Comparison of ENCODE assay signal across 21 cellular contexts in genomic region chr6:64984947-64985346, GRCh38.
DNase-seq lines count a peak whose midpoint lies in the region; ATAC-seq and TF ChIP-seq lines count a peak whose summit lies in the region.
"Had no signal": no experiment of that assay in that cellular context is flagged by ENCODE, and none has a peak within 500 bp of the region (broad histone marks: within the 10 kb centered on the region; RNA-seq: fewer than 3 reads in every experiment).

No MANE protein-coding gene starts in this region.

- 67% methylated on average over 1 of the region's 1 CpG for WGBS in SK-N-SH (ENCODE audit: low lambda C conversion rate)

- H3K9me3 ChIP-seq in SK-N-SH, result no peaks in the 10 kb centered on the region

- H3K27me3 Mint-ChIP-seq in WTC11 (ENCODE audit: low read depth), result no peaks in the 10 kb centered on the region
- no peaks in the 10 kb centered on the region for H3K27me3 Mint-ChIP-seq in glutamatergic neuron (ENCODE audit: unreplicated experiment)
- H3K27me3 Mint-ChIP-seq in natural killer cell (ENCODE audit: low read depth in 2 of 2), result no peaks in the 10 kb centered on the region
- H3K27me3 Mint-ChIP-seq: B cell had no signal

- no peaks in the 10 kb centered on the region for H3F3A ChIP-seq in SK-N-SH (replicated peaks; ENCODE audit: insufficient read depth)

- no peak overlapping the region for H3K4me2 ChIP-seq in SK-N-SH
- H3K4me2 ChIP-seq: KMS-11 had no signal

- H3K4me1 Mint-ChIP-seq in WTC11 (peaks cover 6% of the 10 kb centered on the region; the same call in 1 of the 2 replicates), glutamatergic neuron (ENCODE audit: low read depth, unreplicated experiment) (peaks cover 6% of the 10 kb centered on the region), natural killer cell (no peaks in the 10 kb centered on the region)
- H3K4me1 Mint-ChIP-seq: B cell, CD14-positive monocyte had no signal

- H3K4me3 Mint-ChIP-seq in WTC11 (no peak overlapping the region), glutamatergic neuron (ENCODE audit: unreplicated experiment) (no peak overlapping the region), natural killer cell (no peak overlapping the region)
- H3K4me3 Mint-ChIP-seq: B cell, CD14-positive monocyte had no signal

- H3K4me1 ChIP-seq in SK-N-SH (ENCODE audit: control insufficient read depth in 1 of 2, insufficient read depth in 2 of 2, low read depth in 1 of 2, low read length in 1 of 2), result no peaks in the 10 kb centered on the region; a peak in 1 of 4 replicates

- POLR2A ChIA-PET in WTC11 (lab: Charles Lee) (no interaction called here), SK-N-SH (lab: Yijun Ruan, JAX) (no interaction called here)

- H3K36me3 ChIP-seq in SK-N-SH (replicated peaks in 1 of 2; ENCODE audit: control insufficient read depth in 1 of 2, insufficient read depth in 2 of 2, low read length in 1 of 2), result no peaks in the 10 kb centered on the region

- TF ChIP-seq EP300 in SK-N-SH (IDR thresholded peaks at IDR 0.05; ENCODE audit: borderline replicate concordance in 1 of 2, low read depth in 1 of 2, low read length in 1 of 2), result no peak

- no peak for TF ChIP-seq CTCF in WTC11 (IDR thresholded peaks at IDR 0.05)
- TF ChIP-seq CTCF in glutamatergic neuron (IDR thresholded peaks at IDR 0.05; ENCODE audit: partially characterized antibody, unreplicated experiment), result no peak
- TF ChIP-seq CTCF in natural killer cell (IDR thresholded peaks at IDR 0.05), result no peak
- TF ChIP-seq CTCF in SK-N-SH (IDR thresholded peaks at IDR 0.05), result no peak

- intact Hi-C loops in natural killer cell (cut with micrococcal nuclease), result no loop called here

- ATAC-seq in WTC11 (no peak), natural killer cell (no peak)

- DNase-seq in DMS53 (lab: John Stamatoyannopoulos, UW) (peak; percentile 28), NCI-H460 (ENCODE audit: extremely low read depth, low read depth) (peak; percentile 4), WTC11 (ENCODE audit: low spot score) (no peak), glutamatergic neuron (no peak), HPDE6-E6E7 (ENCODE audit: extremely low spot score) (no peak), NCI-H524 treated with DMSO at 0.1 percent for 48 hours (lab: John Stamatoyannopoulos, UW) (no peak), natural killer cell (no peak), SK-N-SH (no peak)
- DNase-seq: DMS79, GM23248, HCEC 1CT, NCI-H187 treated with DMSO at 0.1 percent for 48 hours, NCI-H2107, NCI-H2227 treated with DMSO at 0.1 percent for 48 hours, NCI-H524, SHP77 treated with DMSO at 0.1 percent for 48 hours had no signal

- H3K27ac Mint-ChIP-seq in WTC11 (no peak overlapping the region), glutamatergic neuron (ENCODE audit: unreplicated experiment) (peak overlapping the region; percentile 17), natural killer cell (no peak overlapping the region)
- H3K27ac Mint-ChIP-seq: B cell, CD14-positive monocyte had no signal

- CTCF ChIA-PET in WTC11 (lab: Charles Lee), result no interaction called here
- CTCF ChIA-PET in SK-N-SH (lab: Yijun Ruan, JAX), result no interaction called here

- no peaks in the 10 kb centered on the region for H3K79me2 ChIP-seq in SK-N-SH (ENCODE audit: insufficient read depth)

- no peak overlapping the region for H3K9ac ChIP-seq in SK-N-SH
- H3K9ac ChIP-seq: GM23248, KMS-11 had no signal

- H3K9me2 ChIP-seq in SK-N-SH, result no peaks in the 10 kb centered on the region

- no peaks in the 10 kb centered on the region for H4K20me1 ChIP-seq in SK-N-SH (ENCODE audit: insufficient read depth)

- no peak overlapping the region for H3K4me3 ChIP-seq in SK-N-SH (ENCODE audit: low read depth in 2 of 2, low read length in 1 of 2)
- H3K4me3 ChIP-seq: GM23248, SK-N-MC had no signal

- H3K36me3 Mint-ChIP-seq in WTC11 (0 out of 2 replicates have a peak, but pooled peaks cover 3% of the 10 kb centered on the region), glutamatergic neuron (ENCODE audit: unreplicated experiment) (no peaks in the 10 kb centered on the region), natural killer cell (no peaks in the 10 kb centered on the region)
- H3K36me3 Mint-ChIP-seq: CD14-positive monocyte had no signal

- H3K9me3 Mint-ChIP-seq in WTC11, result peaks cover 26% of the 10 kb centered on the region
- H3K9me3 Mint-ChIP-seq in glutamatergic neuron (ENCODE audit: unreplicated experiment), result no peaks in the 10 kb centered on the region
- peaks cover 2 to 5% of the 10 kb centered on the region in 2 donors for H3K9me3 Mint-ChIP-seq in natural killer cell

- H3K27me3 ChIP-seq in SK-N-SH (ENCODE audit: insufficient read depth), result no peaks in the 10 kb centered on the region

- no peak overlapping the region for H2AFZ ChIP-seq in SK-N-SH (ENCODE audit: low read depth)
- H2AFZ ChIP-seq: GM23248 had no signal

- TF ChIP-seq RAD21 in SK-N-SH (IDR thresholded peaks at IDR 0.05; ENCODE audit: low read length), result no peak

- H3K27ac ChIP-seq in SK-N-SH (ENCODE audit: low read depth in 2 of 2, low read length in 1 of 2), result no peak overlapping the region; a peak in 1 of 4 replicates
- H3K27ac ChIP-seq: GM23248, KMS-11, RWPE1, SK-N-MC had no signal

TF ChIP-seq in WTC11, 78 proteins besides CTCF, POLR2A, EP300 and RAD21:
- TF ChIP-seq SMAD4 (CRISPR knock-in tag; IDR thresholded peaks at IDR 0.05), result no peak
- TF ChIP-seq GABPB1 (CRISPR knock-in tag; IDR thresholded peaks at IDR 0.05), result 0 out of 2 replicates have a peak, but pooled peaks have one; percentile 40

TF ChIP-seq in SK-N-SH, 30 proteins besides CTCF, POLR2A, EP300 and RAD21:
- TF ChIP-seq RCOR1 (IDR thresholded peaks at IDR 0.05; ENCODE audit: low read length) (no peak), REST (IDR thresholded peaks at IDR 0.05; ENCODE audit: low read depth, low read length) (no peak), RFX5 (IDR thresholded peaks at IDR 0.05; ENCODE audit: low read length) (no peak), SIN3A (IDR thresholded peaks at IDR 0.05; ENCODE audit: borderline replicate concordance, low read depth, low read length) (no peak), TCF12 (IDR thresholded peaks at IDR 0.05) (no peak), GABPA (IDR thresholded peaks at IDR 0.05; ENCODE audit: low read depth) (no peak), TAF1 (IDR thresholded peaks at IDR 0.05; ENCODE audit: borderline replicate concordance, low read depth, low read length) (no peak), NRF1 (IDR thresholded peaks at IDR 0.05; ENCODE audit: low read depth, low read length) (no peak), MEF2A (IDR thresholded peaks at IDR 0.05; ENCODE audit: borderline replicate concordance, low read depth) (no peak), POLR2AphosphoS5 (IDR thresholded peaks at IDR 0.05; ENCODE audit: low read depth, low read length) (no peak), NFIC (IDR thresholded peaks at IDR 0.05; ENCODE audit: borderline replicate concordance) (no peak), GATA2 (CRISPR knock-in tag; IDR thresholded peaks at IDR 0.05) (no peak), JUND (IDR thresholded peaks at IDR 0.05) (no peak)

Comparison
In these comparisons a context has a peak if more than half of its experiments do, and no peak if none do; other contexts are left out.
1. DNase-seq: peak in DMS53 (single experiment) and NCI-H460 (single experiment); none in WTC11 (single experiment), glutamatergic neuron (single experiment), HPDE6-E6E7 (single experiment), NCI-H524 treated with DMSO at 0.1 percent for 48 hours (single experiment), natural killer cell (single experiment) and SK-N-SH (single experiment).